Comparison of ENCODE assay signal across 22 cellular contexts in genomic region chr4:48228887-48229462, GRCh38. TPM values are rescaled to one million over a fixed set of nuclear protein-coding genes. Genes with fewer than 3 reads are reported as not detected.
DNase-seq lines count a peak whose midpoint lies in the region; ATAC-seq, FAIRE-seq and TF ChIP-seq lines count a peak whose summit lies in the region.
"Had no signal": no experiment of that assay in that cellular context is flagged by ENCODE, and none has a peak within 500 bp of the region (broad histone marks: within the 10 kb centered on the region; RNA-seq: fewer than 3 reads in every experiment).

No MANE protein-coding gene starts in this region.

- no peaks in the 10 kb centered on the region for H3K9me3 ChIP-seq in mucosa of descending colon
- no peaks in the 10 kb centered on the region for H3K9me3 ChIP-seq in upper lobe of left lung
- H3K9me3 ChIP-seq: heart left ventricle had no signal

- TF ChIP-seq EP300 in upper lobe of left lung (IDR thresholded peaks at IDR 0.05), result no peak

- DNase-seq in GM19239 (ENCODE audit: insufficient read length, low spot score), result no peak
- DNase-seq in NCI-H226, result peak; percentile 90
- DNase-seq in epithelial cell of esophagus (ENCODE audit: low read depth), result peak; percentile 2
- DNase-seq in mucosa of descending colon, result no peak
- DNase-seq in activated CD4-positive, alpha-beta memory T cell treated with anti-CD3 and anti-CD28 coated beads for 36 hours, result no peak
- DNase-seq in upper lobe of left lung, result no peak
- DNase-seq: activated CD4-positive, alpha-beta T cell treated with anti-CD3 and anti-CD28 coated beads, Interleukin-2, amount 50 U/mL, for 48 hours; activated CD4-positive, CD25-positive, alpha-beta regulatory T cell; activated gamma-delta T cell treated with Interleukin-2 at 50 U/mL for 16 hours; activated T-cell treated with anti-CD3 and anti-CD28 coated beads for 4 hours; amniotic stem cell; heart left ventricle; NCI-H146; NCI-H2171 treated with DMSO at 0.1 percent for 48 hours; NCI-H526; occipital lobe; RPMI8226; T-helper 2 cell had no signal

- POLR2A ChIA-PET in activated CD4-positive, alpha-beta memory T cell treated with anti-CD3 and anti-CD28 coated beads for 36 hours (lab: Charles Lee), result no interaction called here

- no peaks in the 10 kb centered on the region for H3K27me3 Mint-ChIP-seq in activated CD4-positive, alpha-beta memory T cell treated with anti-CD3 and anti-CD28 coated beads for 36 hours

- no peak overlapping the region for H3K27ac ChIP-seq in upper lobe of left lung
- H3K27ac ChIP-seq: C4-2B, heart left ventricle had no signal

- H3K36me3 ChIP-seq in mucosa of descending colon (ENCODE audit: low read depth), result no peaks in the 10 kb centered on the region
- H3K36me3 ChIP-seq in upper lobe of left lung, result no peaks in the 10 kb centered on the region

- 71 to 82% methylated on average over 1 of the region's 1 CpG for WGBS in upper lobe of left lung, 2 donors

- no peak overlapping the region for H3K4me3 Mint-ChIP-seq in activated CD4-positive, alpha-beta memory T cell treated with anti-CD3 and anti-CD28 coated beads for 36 hours
- H3K4me3 Mint-ChIP-seq: GM23338 had no signal

- no peaks in the 10 kb centered on the region for H3K36me3 Mint-ChIP-seq in activated CD4-positive, alpha-beta memory T cell treated with anti-CD3 and anti-CD28 coated beads for 36 hours

- ATAC-seq in mucosa of descending colon, result peak; percentile 84
- no peak for ATAC-seq in upper lobe of left lung (ENCODE audit: low FRiP score in 2 of 2)
- ATAC-seq in HG03442 (IDR thresholded peaks at IDR 0.05; ENCODE audit: unreplicated experiment), result no peak
- ATAC-seq: GM23338 had no signal

- CTCF ChIA-PET in activated CD4-positive, alpha-beta memory T cell treated with anti-CD3 and anti-CD28 coated beads for 36 hours (lab: Charles Lee), result no interaction called here

- no peak overlapping the region for H3K27ac Mint-ChIP-seq in activated CD4-positive, alpha-beta memory T cell treated with anti-CD3 and anti-CD28 coated beads for 36 hours
- H3K27ac Mint-ChIP-seq: GM23338 had no signal

- TF ChIP-seq POLR2A in upper lobe of left lung (IDR thresholded peaks at IDR 0.05), result no peak

- no peaks in the 10 kb centered on the region for H3K9me3 Mint-ChIP-seq in activated CD4-positive, alpha-beta memory T cell treated with anti-CD3 and anti-CD28 coated beads for 36 hours
- H3K9me3 Mint-ChIP-seq: GM23338 had no signal

- H3K4me3 ChIP-seq in epithelial cell of esophagus (ENCODE audit: low read length) (no peak overlapping the region), mucosa of descending colon (no peak overlapping the region), upper lobe of left lung (no peak overlapping the region)
- H3K4me3 ChIP-seq: GM23338, heart left ventricle had no signal

- TF ChIP-seq CTCF in epithelial cell of esophagus (IDR thresholded peaks at IDR 0.05; ENCODE audit: insufficient read depth, low read depth, low read length, missing control alignments), result no peak
- no peak for TF ChIP-seq CTCF in mucosa of descending colon (IDR thresholded peaks at IDR 0.05)
- no peak for TF ChIP-seq CTCF in upper lobe of left lung (IDR thresholded peaks at IDR 0.05)

- intact Hi-C loops in mucosa of descending colon (cut with DNase I, micrococcal nuclease), result no loop called here
- intact Hi-C loops in activated CD4-positive, alpha-beta memory T cell treated with anti-CD3 and anti-CD28 coated beads for 36 hours (cut with micrococcal nuclease), result no loop called here

- H3K4me1 Mint-ChIP-seq in activated CD4-positive, alpha-beta memory T cell treated with anti-CD3 and anti-CD28 coated beads for 36 hours (ENCODE audit: low read depth), result peaks cover 2% of the 10 kb centered on the region

- H3K4me1 ChIP-seq in mucosa of descending colon (ENCODE audit: low read depth) (no peaks in the 10 kb centered on the region), upper lobe of left lung (no peaks in the 10 kb centered on the region)

- peak; percentile 31 for FAIRE-seq in GM19239 (lab: Jason Lieb, UNC)
- FAIRE-seq: endometrium had no signal

- no peaks in the 10 kb centered on the region for H3K27me3 ChIP-seq in upper lobe of left lung
- H3K27me3 ChIP-seq: heart left ventricle had no signal

RNA-seq across cellular contexts. Expression of gene TEC, which starts 40.7 kb away (rescaled TPM):
- 1 to 10 TPM; 3.4 to 4.0 (median 3.8) TPM for total RNA-seq in mucosa of descending colon
- 1 to 10 TPM; 1.8 to 3.0 TPM for total RNA-seq in activated CD4-positive, alpha-beta memory T cell treated with anti-CD3 and anti-CD28 coated beads for 36 hours
- total RNA-seq in upper lobe of left lung, result 10 to 100 TPM in 3 of 6 donors, 1 to 10 TPM in 3; 5.9 to 26.2 (median 10.1) TPM

Comparison
In these comparisons a context has a peak if more than half of its experiments do, and no peak if none do; other contexts are left out.
1. DNase-seq: peak in NCI-H226 (single experiment) and epithelial cell of esophagus (single experiment); none in GM19239 (single experiment), mucosa of descending colon (0 of 3), activated CD4-positive, alpha-beta memory T cell treated with anti-CD3 and anti-CD28 coated beads for 36 hours (single experiment) and upper lobe of left lung (0 of 2).